16 cellular contexts compared by ENCODE assay signal in the genomic region with DNA sequence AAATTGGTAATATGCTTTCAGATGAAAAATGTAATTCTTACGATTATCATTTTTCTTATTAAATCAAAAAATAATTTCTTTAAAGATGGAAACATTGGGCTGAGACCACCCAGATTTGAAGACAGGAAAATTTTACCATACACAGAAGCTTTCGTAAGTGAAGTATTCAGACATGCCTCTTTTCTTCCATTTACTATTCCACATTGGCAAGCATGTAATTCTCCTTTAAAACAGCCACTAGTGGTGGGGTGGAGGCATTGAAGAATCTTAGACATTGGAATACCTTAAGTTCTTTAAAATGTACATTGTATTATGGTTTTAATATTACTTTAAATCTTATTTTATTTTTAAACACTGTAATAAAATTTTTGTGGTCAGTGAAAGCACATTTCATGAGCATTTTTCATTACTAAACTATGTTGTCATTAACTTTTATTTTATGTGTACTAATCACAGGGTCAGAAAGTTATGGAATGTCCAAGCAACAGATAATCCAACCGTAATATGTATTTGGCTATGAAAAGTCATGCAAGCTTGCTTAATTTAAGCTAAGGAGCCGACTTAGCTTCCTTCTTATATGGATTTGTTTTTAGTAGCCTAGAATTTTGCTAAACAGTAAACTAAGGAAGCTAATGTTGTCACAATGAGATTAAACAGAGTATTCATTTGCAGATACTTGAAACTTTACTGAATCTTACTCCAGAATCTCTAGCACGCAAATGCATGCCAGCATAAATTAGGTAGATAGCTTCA.
DNase-seq lines count a peak whose midpoint lies in the region; ATAC-seq and TF ChIP-seq lines count a peak whose summit lies in the region.
"Had no signal": no experiment of that assay in that cellular context is flagged by ENCODE, and none has a peak within 500 bp of the region (broad histone marks: within the 10 kb centered on the region; RNA-seq: fewer than 3 reads in every experiment).

No MANE protein-coding gene starts in this region.

- H3K4me3 ChIP-seq in ACC112 (ENCODE audit: low read depth, low read length) = no peak overlapping the region
- H3K4me3 ChIP-seq: ovary, tibial nerve had no signal

- TF ChIP-seq CTCF in chondrocyte (IDR thresholded peaks at IDR 0.05) (peak; percentile 64), RWPE1 (conservative IDR thresholded peaks at IDR 0.05; ENCODE audit: low read depth) (no peak)

- no peak for ATAC-seq in stimulated activated naive CD8-positive, alpha-beta T cell treated with anti-CD3 and anti-CD28 coated beads, Interleukin-15, amount 100 ng/mL, for 72 hours
- ATAC-seq in HG02981 (IDR thresholded peaks at IDR 0.05; ENCODE audit: unreplicated experiment) = no peak

- no peaks in the 10 kb centered on the region for H3K79me2 ChIP-seq in ACC112 (ENCODE audit: control insufficient read depth, insufficient read depth, low read length, unreplicated experiment)

- H3K36me3 ChIP-seq in ACC112 (ENCODE audit: insufficient read depth, low read length) = no peaks in the 10 kb centered on the region
- H3K36me3 ChIP-seq: ovary, tibial nerve had no signal

- peaks cover 4% of the 10 kb centered on the region for H3K4me1 ChIP-seq in ACC112 (ENCODE audit: control insufficient read depth, insufficient read depth, low read length, unreplicated experiment)

- DNase-seq in HS-5 (ENCODE audit: low read depth) = peak; percentile 19
- no peak for DNase-seq in chondrocyte (ENCODE audit: low spot score)
- peak; percentile 43 for DNase-seq in kidney glomerular epithelial cell (lab: John Stamatoyannopoulos, UW)
- DNase-seq in HuH-7 (ENCODE audit: low spot score) = no peak
- no peak for DNase-seq in stimulated activated naive CD8-positive, alpha-beta T cell treated with anti-CD3 and anti-CD28 coated beads, Interleukin-15, amount 100 ng/mL, for 72 hours
- DNase-seq in RWPE1 (ENCODE audit: low spot score) = no peak
- DNase-seq: activated CD8-positive, alpha-beta memory T cell treated with anti-CD3 and anti-CD28 coated beads for 24 hours; activated effector memory CD4-positive, alpha-beta T cell treated with anti-CD3 and anti-CD28 coated beads, Interleukin-2, amount 50 U/mL, for 16 hours; AML-193; DMS79 treated with DMSO at 0.1 percent for 48 hours; NCI-H2081 treated with DMSO at 0.1 percent for 48 hours; ovary had no signal

- POLR2A ChIA-PET in RWPE1 (lab: Yijun Ruan, JAX; ENCODE audit: low non-redundant PET) = no interaction called here

- H3K27ac ChIP-seq in ACC112 (ENCODE audit: low read depth, low read length) (no peak overlapping the region), RWPE1 (no peak overlapping the region)
- H3K27ac ChIP-seq: ovary, tibial nerve had no signal

- H3K9me3 Mint-ChIP-seq in chondrocyte (ENCODE audit: low read depth) = no peaks in the 10 kb centered on the region
- H3K9me3 Mint-ChIP-seq in stimulated activated naive CD8-positive, alpha-beta T cell treated with anti-CD3 and anti-CD28 coated beads, Interleukin-15, amount 100 ng/mL, for 72 hours = no peaks in the 10 kb centered on the region
- H3K9me3 Mint-ChIP-seq: mesothelial cell of epicardium had no signal

- no peaks in the 10 kb centered on the region for H3K27me3 ChIP-seq in ACC112 (ENCODE audit: insufficient read depth, low read length)
- H3K27me3 ChIP-seq: ovary, tibial nerve had no signal

- peaks cover 7% of the 10 kb centered on the region for H3K27me3 Mint-ChIP-seq in chondrocyte (ENCODE audit: low read depth)
- H3K27me3 Mint-ChIP-seq in stimulated activated naive CD8-positive, alpha-beta T cell treated with anti-CD3 and anti-CD28 coated beads, Interleukin-15, amount 100 ng/mL, for 72 hours = peaks cover 13% of the 10 kb centered on the region

- peak overlapping the region; percentile 27 for H3K27ac Mint-ChIP-seq in chondrocyte (ENCODE audit: unreplicated experiment)
- no peak overlapping the region for H3K27ac Mint-ChIP-seq in stimulated activated naive CD8-positive, alpha-beta T cell treated with anti-CD3 and anti-CD28 coated beads, Interleukin-15, amount 100 ng/mL, for 72 hours
- H3K27ac Mint-ChIP-seq: mesothelial cell of epicardium had no signal

- H2AFZ ChIP-seq in ACC112 (ENCODE audit: low read length, unreplicated experiment) = peak overlapping the region; percentile 61

- no peaks in the 10 kb centered on the region for H3K36me3 Mint-ChIP-seq in chondrocyte (ENCODE audit: low read depth)
- H3K36me3 Mint-ChIP-seq: mesothelial cell of epicardium had no signal

- CTCF ChIA-PET in RWPE1 (lab: Yijun Ruan, JAX) = interaction anchor here (0.5 kb wide), 1 partner anchor 160 kb away, joined by 3 read pairs; no protein-coding TSS in a partner anchor

- H3K4me1 Mint-ChIP-seq in chondrocyte (ENCODE audit: low read depth) = peaks cover 10% of the 10 kb centered on the region
- no peaks in the 10 kb centered on the region for H3K4me1 Mint-ChIP-seq in stimulated activated naive CD8-positive, alpha-beta T cell treated with anti-CD3 and anti-CD28 coated beads, Interleukin-15, amount 100 ng/mL, for 72 hours

- H3K4me3 Mint-ChIP-seq in chondrocyte (ENCODE audit: unreplicated experiment) = no peak overlapping the region
- H3K4me3 Mint-ChIP-seq in stimulated activated naive CD8-positive, alpha-beta T cell treated with anti-CD3 and anti-CD28 coated beads, Interleukin-15, amount 100 ng/mL, for 72 hours = no peak overlapping the region
- H3K4me3 Mint-ChIP-seq: mesothelial cell of epicardium had no signal

Comparison
In these comparisons a context has a peak if more than half of its experiments do, and no peak if none do; other contexts are left out.
1. DNase-seq: peak in HS-5 (single experiment) and kidney glomerular epithelial cell (single experiment); none in chondrocyte (single experiment), HuH-7 (single experiment), stimulated activated naive CD8-positive, alpha-beta T cell treated with anti-CD3 and anti-CD28 coated beads, Interleukin-15, amount 100 ng/mL, for 72 hours (0 of 2) and RWPE1 (single experiment).